Comparison of ENCODE assay signal across 23 cellular contexts in the genomic region with DNA sequence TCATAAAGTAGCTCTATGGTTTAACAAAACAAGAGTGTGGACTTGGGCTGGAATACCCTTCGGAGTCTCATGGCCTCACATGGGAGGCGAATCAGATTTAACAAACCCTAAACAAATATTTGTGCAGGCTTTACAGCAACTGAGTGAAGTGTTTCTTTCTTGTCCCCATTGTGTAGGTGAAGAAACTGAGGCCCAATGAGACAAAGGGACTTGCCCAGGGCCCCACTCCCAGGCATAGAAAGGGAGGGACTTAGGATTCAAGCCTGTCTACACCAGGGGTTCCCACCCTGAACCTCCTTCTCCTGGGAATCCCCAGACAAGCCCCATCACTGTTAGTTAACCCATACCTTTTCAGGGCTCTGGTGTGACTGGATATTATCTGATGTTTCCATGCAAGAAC. TPM values are rescaled to one million over a fixed set of nuclear protein-coding genes. Genes with fewer than 3 reads are reported as not detected.
DNase-seq lines count a peak whose midpoint lies in the region; ATAC-seq and TF ChIP-seq lines count a peak whose summit lies in the region.
"Had no signal": no experiment of that assay in that cellular context is flagged by ENCODE, and none has a peak within 500 bp of the region (broad histone marks: within the 10 kb centered on the region; RNA-seq: fewer than 3 reads in every experiment).

No MANE protein-coding gene starts in this region.

- DNase-seq in RWPE1 (ENCODE audit: low spot score): no peak
- DNase-seq in glutamatergic neuron: no peak
- DNase-seq in stimulated activated effector memory CD8-positive, alpha-beta T cell treated with anti-CD3 and anti-CD28 coated beads, Interleukin-12 subunit alpha, Interleukin-12 subunit beta, amount 100 ng/mL, for 72 hours (ENCODE audit: low spot score in 2 of 2): no peak
- DNase-seq in SK-N-DZ (ENCODE audit: low spot score): no peak
- DNase-seq in GM20000 (ENCODE audit: low spot score): no peak
- no peak for DNase-seq in GDM1 (lab: John Stamatoyannopoulos, UW)
- DNase-seq: AML-193, Calu3, DMS79 treated with DMSO at 0.1 percent for 48 hours, Kasumi-1, MV-4-11, NCI-H2029 treated with DMSO at 0.1 percent for 48 hours, NCI-H526 treated with DMSO at 0.1 percent for 48 hours, SHP77 treated with DMSO at 0.1 percent for 48 hours had no signal

- peak overlapping the region; percentile 5 for H3K27ac Mint-ChIP-seq in glutamatergic neuron (ENCODE audit: unreplicated experiment)
- peak overlapping the region; percentile 48 for H3K27ac Mint-ChIP-seq in stimulated activated effector memory CD8-positive, alpha-beta T cell treated with anti-CD3 and anti-CD28 coated beads, Interleukin-12 subunit alpha, Interleukin-12 subunit beta, amount 100 ng/mL, for 72 hours

- H3K36me3 Mint-ChIP-seq in glutamatergic neuron (ENCODE audit: unreplicated experiment): peaks cover 2% of the 10 kb centered on the region
- H3K36me3 Mint-ChIP-seq in stimulated activated effector memory CD8-positive, alpha-beta T cell treated with anti-CD3 and anti-CD28 coated beads, Interleukin-12 subunit alpha, Interleukin-12 subunit beta, amount 100 ng/mL, for 72 hours: no peaks in the 10 kb centered on the region
- H3K36me3 Mint-ChIP-seq: CD14-positive monocyte had no signal

- peaks cover 0 to 12% (median 0%) of the 10 kb centered on the region in 11 experiments; a peak in 3 of 22 replicates for H3K9me3 ChIP-seq in BLaER1 treated with 17β-estradiol and CSF1 and Interleukin-3, amounts not matched to agents 10 nM and 100 nM (replicated peaks in 1 of 11)
- H3K9me3 ChIP-seq: A549 had no signal

- peak overlapping the region in 1 of 11 experiments; percentile 83; a peak in 1 of 22 replicates for H3K27ac ChIP-seq in BLaER1 treated with 17β-estradiol and CSF1 and Interleukin-3, amounts not matched to agents 10 nM and 100 nM
- peak overlapping the region; percentile 48; the same call in 1 of the 2 replicates for H3K27ac ChIP-seq in RWPE1
- H3K27ac ChIP-seq: A549, SK-N-MC had no signal

- H3K4me1 ChIP-seq in BLaER1 treated with 17β-estradiol and CSF1 and Interleukin-3, amounts not matched to agents 10 nM and 100 nM: peaks cover 0 to 35% (median 28%) of the 10 kb centered on the region in 10 experiments; a peak in 15 of 20 replicates
- H3K4me1 ChIP-seq: A549 had no signal

- peaks cover 9% of the 10 kb centered on the region for H3K27me3 Mint-ChIP-seq in glutamatergic neuron (ENCODE audit: unreplicated experiment)

- CTCF ChIA-PET in RWPE1 (lab: Yijun Ruan, JAX): no interaction called here

- TF ChIP-seq CTCF in RWPE1 (conservative IDR thresholded peaks at IDR 0.05; ENCODE audit: low read depth): no peak
- no peak for TF ChIP-seq CTCF in glutamatergic neuron (IDR thresholded peaks at IDR 0.05; ENCODE audit: partially characterized antibody, unreplicated experiment)
- no peak for TF ChIP-seq CTCF in GM20000 (IDR thresholded peaks at IDR 0.05; ENCODE audit: extremely low read depth, missing control alignments)

- no peak overlapping the region for H3K4me3 ChIP-seq in BLaER1 treated with 17β-estradiol and CSF1 and Interleukin-3, amounts not matched to agents 10 nM and 100 nM
- H3K4me3 ChIP-seq: A549, K562, SK-N-MC had no signal

- peaks cover 26% of the 10 kb centered on the region for H3K4me1 Mint-ChIP-seq in glutamatergic neuron (ENCODE audit: low read depth, unreplicated experiment)
- no peaks in the 10 kb centered on the region for H3K4me1 Mint-ChIP-seq in stimulated activated effector memory CD8-positive, alpha-beta T cell treated with anti-CD3 and anti-CD28 coated beads, Interleukin-12 subunit alpha, Interleukin-12 subunit beta, amount 100 ng/mL, for 72 hours
- H3K4me1 Mint-ChIP-seq: CD14-positive monocyte had no signal

- peak overlapping the region in 1 of 11 experiments; percentile 20; a peak in 1 of 22 replicates for H3K9ac ChIP-seq in BLaER1 treated with 17β-estradiol and CSF1 and Interleukin-3, amounts not matched to agents 10 nM and 100 nM

- peak overlapping the region in 8 of 11 experiments; percentile 51 to 80 (median 64); a peak in 16 of 22 replicates for H3K4me2 ChIP-seq in BLaER1 treated with 17β-estradiol and CSF1 and Interleukin-3, amounts not matched to agents 10 nM and 100 nM
- H3K4me2 ChIP-seq: A549 had no signal

- H3K36me3 ChIP-seq in BLaER1 treated with 17β-estradiol and CSF1 and Interleukin-3, amounts not matched to agents 10 nM and 100 nM: no peaks in the 10 kb centered on the region

- H3K27me3 ChIP-seq in BLaER1 treated with 17β-estradiol and CSF1 and Interleukin-3, amounts not matched to agents 10 nM and 100 nM: no peaks in the 10 kb centered on the region

- POLR2A ChIA-PET in RWPE1 (lab: Yijun Ruan, JAX; ENCODE audit: low non-redundant PET): no interaction called here

- H3K4me3 Mint-ChIP-seq in glutamatergic neuron (ENCODE audit: unreplicated experiment): no peak overlapping the region
- no peak overlapping the region for H3K4me3 Mint-ChIP-seq in stimulated activated effector memory CD8-positive, alpha-beta T cell treated with anti-CD3 and anti-CD28 coated beads, Interleukin-12 subunit alpha, Interleukin-12 subunit beta, amount 100 ng/mL, for 72 hours
- H3K4me3 Mint-ChIP-seq: CD14-positive monocyte had no signal

- H4K20me1 ChIP-seq in BLaER1 treated with 17β-estradiol and CSF1 and Interleukin-3, amounts not matched to agents 10 nM and 100 nM: 0 out of 22 replicates have a peak, but pooled peaks cover 0 to 4% (median 0%) of the 10 kb centered on the region in 11 experiments

- no peak for ATAC-seq in stimulated activated effector memory CD8-positive, alpha-beta T cell treated with anti-CD3 and anti-CD28 coated beads, Interleukin-12 subunit alpha, Interleukin-12 subunit beta, amount 100 ng/mL, for 72 hours
- ATAC-seq: A549, K562, Panc1 had no signal

- peaks cover 7% of the 10 kb centered on the region for H3K9me3 Mint-ChIP-seq in glutamatergic neuron (ENCODE audit: unreplicated experiment)
- no peaks in the 10 kb centered on the region for H3K9me3 Mint-ChIP-seq in stimulated activated effector memory CD8-positive, alpha-beta T cell treated with anti-CD3 and anti-CD28 coated beads, Interleukin-12 subunit alpha, Interleukin-12 subunit beta, amount 100 ng/mL, for 72 hours
- H3K9me3 Mint-ChIP-seq: CD14-positive monocyte had no signal

RNA-seq across cellular contexts. Expression of gene CRYBB3, which starts 55.1 kb away (rescaled TPM):
- total RNA-seq in glutamatergic neuron (ENCODE audit: unreplicated experiment): not detected
- polyA plus RNA-seq in SK-N-DZ (2014; cell fraction: cytosol; rRNA removed): not detected in 2 replicates
- polyA plus RNA-seq in SK-N-DZ (2014; cell fraction: nucleus; rRNA removed): not detected in 2 replicates
- total RNA-seq: HT1080, K562, M059J, NCI-H460 had no signal
- polyA plus RNA-seq: A549, CD14-positive monocyte, K562 had no signal
